Comparison of ENCODE assay signal across 22 cellular contexts in genomic region chr3:134009345-134010000, GRCh38. TPM values are rescaled to one million over a fixed set of nuclear protein-coding genes. Genes with fewer than 3 reads are reported as not detected.
A peak's percentile ranks its signal among the peaks of the same experiment; 100 is the strongest.
DNase-seq lines count a peak whose midpoint lies in the region; ATAC-seq, FAIRE-seq and TF ChIP-seq lines count a peak whose summit lies in the region.
"Had no signal": no experiment of that assay in that cellular context is flagged by ENCODE, and none has a peak within 500 bp of the region (broad histone marks: within the 10 kb centered on the region; RNA-seq: fewer than 3 reads in every experiment).

No MANE protein-coding gene starts in this region.

- TF ChIP-seq POLR2A in endothelial cell of umbilical vein (IDR thresholded peaks at IDR 0.05; ENCODE audit: low read depth, low read length), result no peak

- H3K9me3 Mint-ChIP-seq in osteocyte (ENCODE audit: unreplicated experiment), result no peaks in the 10 kb centered on the region
- H3K9me3 Mint-ChIP-seq: activated T-helper 17 cell treated with anti-CD3 and anti-CD28 coated beads, Interleukin-2, amount 50 U/mL, for 72 hours had no signal

- POLR2A ChIA-PET in endothelial cell of umbilical vein (lab: Charles Lee), result no interaction called here

- H3K36me3 ChIP-seq in endothelial cell of umbilical vein (ENCODE audit: control insufficient read depth in 2 of 2, extremely low read depth in 1 of 2, insufficient read depth in 2 of 2, low read length in 2 of 2) (no peaks in the 10 kb centered on the region), heart right ventricle (no peaks in the 10 kb centered on the region), BE2C (no peaks in the 10 kb centered on the region)
- H3K36me3 ChIP-seq: BLaER1, neural progenitor cell, SJCRH30 had no signal

- FAIRE-seq in RCC 7860 (lab: Jason Lieb, UNC) (no peak), endothelial cell of umbilical vein (lab: Jason Lieb, UNC) (peak; percentile 37)

- CTCF ChIA-PET in endothelial cell of umbilical vein (lab: Charles Lee), result no interaction called here

- BruUV-seq in endothelial cell of umbilical vein (replicated peaks; lab: Mats Ljungman, UMichigan), result no TSS peak

- WGBS in heart right ventricle, 2 donors, result 94 to 97% methylated on average over 5 of the region's 5 CpGs

- H3K27me3 Mint-ChIP-seq in osteocyte (ENCODE audit: unreplicated experiment), result no peaks in the 10 kb centered on the region

- dilution Hi-C loops in endothelial cell of umbilical vein (cut with MboI; ENCODE audit: extremely low pct_ligation_motif_present, low sequenced_read_pairs), result no loop called here

- H3K27ac ChIP-seq in endothelial cell of umbilical vein (ENCODE audit: insufficient read depth, low read depth, low read length), result peak overlapping the region; percentile 59
- no peak overlapping the region for H3K27ac ChIP-seq in heart right ventricle
- H3K27ac ChIP-seq: BLaER1, dorsolateral prefrontal cortex, neural progenitor cell, SJCRH30 had no signal

- H4K20me1 ChIP-seq in endothelial cell of umbilical vein (replicated peaks; ENCODE audit: control insufficient read depth, extremely low read depth, insufficient read depth, low read length), result no peaks in the 10 kb centered on the region
- H4K20me1 ChIP-seq: BLaER1 had no signal

- peaks cover 28% of the 10 kb centered on the region for H3K4me1 ChIP-seq in endothelial cell of umbilical vein (ENCODE audit: control insufficient read depth, extremely low read depth, insufficient read depth, low read length)
- peaks cover 0 to 9% (median 0%) of the 10 kb centered on the region in 9 donors for H3K4me1 ChIP-seq in heart right ventricle
- H3K4me1 ChIP-seq in BE2C, result no peaks in the 10 kb centered on the region
- H3K4me1 ChIP-seq: BLaER1 had no signal

- H3K9me1 ChIP-seq in endothelial cell of umbilical vein (replicated peaks; ENCODE audit: control insufficient read depth, extremely low read depth, insufficient read depth, low read length), result no peaks in the 10 kb centered on the region

- H3K9ac ChIP-seq in endothelial cell of umbilical vein (replicated peaks; ENCODE audit: extremely low read depth, insufficient read depth, low read length), result no peak overlapping the region
- H3K9ac ChIP-seq: BLaER1, neural progenitor cell had no signal

- H2AFZ ChIP-seq in endothelial cell of umbilical vein (ENCODE audit: low read depth, low read length), result no peak overlapping the region
- H2AFZ ChIP-seq: neural progenitor cell had no signal

- ATAC-seq in heart right ventricle, result no peak
- no peak for ATAC-seq in HG03469 (IDR thresholded peaks at IDR 0.05; ENCODE audit: unreplicated experiment)
- ATAC-seq in HG03442 (IDR thresholded peaks at IDR 0.05; ENCODE audit: unreplicated experiment), result no peak
- ATAC-seq: activated T-helper 17 cell treated with anti-CD3 and anti-CD28 coated beads, Interleukin-2, amount 50 U/mL, for 72 hours had no signal

- H3K27me3 ChIP-seq in endothelial cell of umbilical vein (ENCODE audit: control insufficient read depth in 2 of 2, insufficient read depth in 2 of 2, low read length in 2 of 2), result no peaks in the 10 kb centered on the region
- peaks cover 0 to 4% (median 0%) of the 10 kb centered on the region in 7 donors for H3K27me3 ChIP-seq in heart right ventricle
- H3K27me3 ChIP-seq in BE2C, result no peaks in the 10 kb centered on the region
- H3K27me3 ChIP-seq: BLaER1, neural progenitor cell, SJCRH30 had no signal

- TF ChIP-seq CTCF in endothelial cell of umbilical vein (IDR thresholded peaks at IDR 0.05; ENCODE audit: extremely low read depth in 1 of 2, insufficient read depth in 1 of 2, low read depth in 1 of 2, low read length in 2 of 2) (no peak), osteocyte (IDR thresholded peaks at IDR 0.05) (no peak), heart right ventricle (IDR thresholded peaks at IDR 0.05) (no peak), BE2C (IDR thresholded peaks at IDR 0.05; ENCODE audit: low read depth, low read length) (no peak)

- H3K4me3 Mint-ChIP-seq in osteocyte (ENCODE audit: unreplicated experiment), result no peak overlapping the region
- H3K4me3 Mint-ChIP-seq: activated T-helper 17 cell treated with anti-CD3 and anti-CD28 coated beads, Interleukin-2, amount 50 U/mL, for 72 hours; neural progenitor cell had no signal

- DNase-seq in EL (peak; percentile 73), RCC 7860 (ENCODE audit: low spot score) (peak; percentile 83), endothelial cell of umbilical vein (ENCODE audit: low read depth, low spot score) (peak; percentile 39), osteocyte (ENCODE audit: extremely low spot score, unreplicated experiment) (no peak), heart right ventricle (no peak), BE2C (no peak)
- DNase-seq: activated CD4-positive, alpha-beta T cell treated with anti-CD3 and anti-CD28 coated beads, Interleukin-2, amount 50 U/mL, for 48 hours; amygdala; DMS79 treated with DMSO at 0.1 percent for 48 hours; dorsolateral prefrontal cortex; Kasumi-1; NCI-H1436; NCI-H2227 treated with DMSO at 0.1 percent for 48 hours; right cardiac atrium; stimulated activated CD4-positive, alpha-beta T cell treated with anti-CD3 and anti-CD28 coated beads, Interleukin-2, amount 100 ng/mL, for 48 hours had no signal

- H3K27ac Mint-ChIP-seq in osteocyte (ENCODE audit: unreplicated experiment), result peak overlapping the region; percentile 70
- H3K27ac Mint-ChIP-seq: activated T-helper 17 cell treated with anti-CD3 and anti-CD28 coated beads, Interleukin-2, amount 50 U/mL, for 72 hours; neural progenitor cell had no signal

- no peaks in the 10 kb centered on the region for H3K79me2 ChIP-seq in endothelial cell of umbilical vein (ENCODE audit: control insufficient read depth, insufficient read depth, low read length)

- intact Hi-C loops in endothelial cell of umbilical vein (cut with micrococcal nuclease), result loop anchor here (2.0 kb wide), 1 partner anchor 19 kb away; the partner anchor contains the start of gene SLCO2A1
- intact Hi-C loops in heart right ventricle (cut with DNase I), result no loop called here

- peaks cover 25% of the 10 kb centered on the region for H3K4me1 Mint-ChIP-seq in osteocyte (ENCODE audit: unreplicated experiment)
- H3K4me1 Mint-ChIP-seq: activated T-helper 17 cell treated with anti-CD3 and anti-CD28 coated beads, Interleukin-2, amount 50 U/mL, for 72 hours; neural progenitor cell had no signal

- H3K4me3 ChIP-seq in endothelial cell of umbilical vein (replicated peaks in 1 of 3; ENCODE audit: insufficient read depth in 1 of 3, low read depth in 1 of 3, low read length in 3 of 3) (no peak overlapping the region), heart right ventricle (no peak overlapping the region), BE2C (ENCODE audit: low read depth, low read length) (no peak overlapping the region)
- H3K4me3 ChIP-seq: BLaER1, dorsolateral prefrontal cortex, lung, neural progenitor cell, SJCRH30 had no signal

- H3K9me3 ChIP-seq in endothelial cell of umbilical vein (replicated peaks; ENCODE audit: control insufficient read depth, insufficient read depth, low read length) (no peaks in the 10 kb centered on the region), heart right ventricle (peaks cover 0 to 14% (median 0%) of the 10 kb centered on the region in 11 donors), BE2C (no peaks in the 10 kb centered on the region)

- H3K36me3 Mint-ChIP-seq in osteocyte (ENCODE audit: unreplicated experiment), result peaks cover 2% of the 10 kb centered on the region
- H3K36me3 Mint-ChIP-seq: neural progenitor cell had no signal

- peak overlapping the region; percentile 40 for H3K4me2 ChIP-seq in endothelial cell of umbilical vein (ENCODE audit: insufficient read depth, low read length)
- H3K4me2 ChIP-seq: BLaER1, neural progenitor cell had no signal

TF ChIP-seq in endothelial cell of umbilical vein, 7 proteins besides CTCF, POLR2A, EP300 and RAD21:
- peak; percentile 48 for TF ChIP-seq FOS (IDR thresholded peaks at IDR 0.05; ENCODE audit: borderline replicate concordance, insufficient read depth, low read length)
- no peak for TF ChIP-seq GATA2 (IDR thresholded peaks at IDR 0.05; ENCODE audit: insufficient read depth, insufficient read length, low read depth, low read length)

RNA-seq across cellular contexts. Expression of gene SLCO2A1, which starts 20.3 kb away (rescaled TPM):
- total RNA-seq in endothelial cell of umbilical vein (1.4 and 2.7 TPM in 2 replicates), osteocyte (9.8 and 10.7 TPM in 2 replicates), heart right ventricle (10 to 100 TPM in 4 of 10 donors, 1 to 10 TPM in 6; 3.6 to 30.4 (median 8.4) TPM)
- polyA plus RNA-seq in endothelial cell of umbilical vein (11.9 and 13.2 TPM in 2 replicates), heart right ventricle (10 to 100 TPM; 13.4 to 14.2 TPM)
- polyA plus RNA-seq in endothelial cell of umbilical vein (2011; cell fraction: cytosol; rRNA removed), result 8.3 TPM in 2 replicates
- 19.0 and 23.3 TPM in 2 replicates for polyA plus RNA-seq in endothelial cell of umbilical vein (2011; cell fraction: nucleus; rRNA removed)
- 5.6 and 6.8 TPM in 2 replicates for polyA plus RNA-seq in endothelial cell of umbilical vein (2012)
- polyA minus RNA-seq in endothelial cell of umbilical vein, result 11.5 and 15.3 TPM in 2 replicates
- polyA minus RNA-seq in endothelial cell of umbilical vein (2011; cell fraction: cytosol; rRNA and poly(A)+ RNA removed), result not detected
- polyA minus RNA-seq in endothelial cell of umbilical vein (2011; cell fraction: nucleus; rRNA and poly(A)+ RNA removed), result 12.6 and 16.3 TPM in 2 replicates
- not detected for polyA plus RNA-seq in BE2C (2012; ENCODE audit: insufficient read depth, insufficient read length, low read depth)
- total RNA-seq: activated T-helper 17 cell treated with anti-CD3 and anti-CD28 coated beads, Interleukin-2, amount 50 U/mL, for 72 hours; SJCRH30 had no signal

Comparison
In these comparisons a context has a peak if more than half of its experiments do, and no peak if none do; other contexts are left out.
1. DNase-seq: peak in EL (single experiment), RCC 7860 (single experiment) and endothelial cell of umbilical vein (single experiment); none in osteocyte (single experiment), heart right ventricle (0 of 2) and BE2C (single experiment).